In genomic region chr4:156329779-156330178, GRCh38 we compare ENCODE assay signal across 16 cellular contexts.
DNase-seq lines count a peak whose midpoint lies in the region; ATAC-seq and TF ChIP-seq lines count a peak whose summit lies in the region.
"Had no signal": no experiment of that assay in that cellular context is flagged by ENCODE, and none has a peak within 500 bp of the region (broad histone marks: within the 10 kb centered on the region; RNA-seq: fewer than 3 reads in every experiment).

No MANE protein-coding gene starts in this region.

- H3K4me2 ChIP-seq in MM.1S (ENCODE audit: low read depth, low read length): peak overlapping the region; percentile 55

- H3K4me3 ChIP-seq in MM.1S (ENCODE audit: low read length): peak overlapping the region; percentile 28; the same call in 1 of the 2 replicates
- H3K4me3 ChIP-seq in fibroblast of pulmonary artery (replicated peaks; ENCODE audit: low read depth, low read length): no peak overlapping the region
- no peak overlapping the region for H3K4me3 ChIP-seq in urinary bladder (ENCODE audit: low read depth, low read length)
- H3K4me3 ChIP-seq: breast epithelium, HAP-1, heart left ventricle had no signal

- no peaks in the 10 kb centered on the region for H3K9me3 ChIP-seq in MM.1S (replicated peaks; ENCODE audit: insufficient read depth, low read length)
- H3K9me3 ChIP-seq: breast epithelium, HAP-1, heart left ventricle had no signal

- WGBS in urinary bladder: 24% methylated on average over 1 of the region's 1 CpG

- H3K79me2 ChIP-seq in MM.1S (ENCODE audit: low read length): no peaks in the 10 kb centered on the region

- no peaks in the 10 kb centered on the region for H3F3A ChIP-seq in MM.1S (ENCODE audit: insufficient read depth, low read length)

- no peaks in the 10 kb centered on the region for H3K9me2 ChIP-seq in MM.1S (replicated peaks; ENCODE audit: insufficient read depth, low read length)

- H3K27me3 ChIP-seq in MM.1S (replicated peaks; ENCODE audit: insufficient read depth, low read length): no peaks in the 10 kb centered on the region
- H3K27me3 ChIP-seq: breast epithelium, heart left ventricle had no signal

- ATAC-seq in SK-N-SH treated with all-trans-retinoic acid at 6 μM for 48 hours (no peak), GM21360 (IDR thresholded peaks at IDR 0.05; ENCODE audit: unreplicated experiment) (no peak)
- ATAC-seq: heart left ventricle had no signal

- DNase-seq in MM.1S (no peak), SKM-1 treated with dmso at 0.1 percent for 144 hours (lab: John Stamatoyannopoulos, UW; ENCODE audit: unreplicated experiment) (peak; percentile 81), fibroblast of pulmonary artery (ENCODE audit: low read depth) (peak; percentile 44), cerebellum (ENCODE audit: low spot score) (no peak)
- DNase-seq: activated CD4-positive, alpha-beta T cell treated with anti-CD3 and anti-CD28 coated beads for 1 hour; activated CD8-positive, alpha-beta memory T cell treated with anti-CD3 and anti-CD28 coated beads, Interleukin-2, amount 50 U/mL, for 4 hours; activated naive CD4-positive, alpha-beta T cell treated with anti-CD3 and anti-CD28 coated beads for 36 hours; CD4-positive, CD25-positive, alpha-beta regulatory T cell; heart left ventricle; NCI-H1436; posterior cingulate gyrus had no signal

- no peak overlapping the region for H3K9ac ChIP-seq in MM.1S (ENCODE audit: low read length)

- peak overlapping the region; percentile 46; the same call in 1 of the 2 replicates for H2AFZ ChIP-seq in MM.1S (ENCODE audit: low read length)

- H4K20me1 ChIP-seq in MM.1S (ENCODE audit: insufficient read depth, low read length): no peaks in the 10 kb centered on the region

- TF ChIP-seq CTCF in MM.1S (IDR thresholded peaks at IDR 0.05; ENCODE audit: low read length) (no peak), fibroblast of pulmonary artery (IDR thresholded peaks at IDR 0.05; ENCODE audit: low read length, missing control alignments) (no peak)

- H3K36me3 ChIP-seq in MM.1S (replicated peaks; ENCODE audit: insufficient read depth, low read length) (no peaks in the 10 kb centered on the region), urinary bladder (ENCODE audit: insufficient read depth) (no peaks in the 10 kb centered on the region)
- H3K36me3 ChIP-seq: breast epithelium, HAP-1, heart left ventricle had no signal

- peak overlapping the region; percentile 22; the same call in 1 of the 2 replicates for H3K27ac ChIP-seq in MM.1S (ENCODE audit: low read length)
- H3K27ac ChIP-seq in urinary bladder (ENCODE audit: low read depth): peak overlapping the region; percentile 18
- H3K27ac ChIP-seq: breast epithelium, heart left ventricle had no signal

- H3K4me1 ChIP-seq in MM.1S (ENCODE audit: low read length): peaks cover 10% of the 10 kb centered on the region; the same call in 1 of the 2 replicates
- no peaks in the 10 kb centered on the region for H3K4me1 ChIP-seq in urinary bladder (ENCODE audit: insufficient read depth)
- H3K4me1 ChIP-seq: breast epithelium, heart left ventricle had no signal

TF ChIP-seq in SK-N-SH treated with all-trans-retinoic acid at 6 μM for 48 hours, 23 proteins besides CTCF, POLR2A, EP300 and RAD21:
- TF ChIP-seq ZFP30 (CRISPR knock-in tag; IDR thresholded peaks at IDR 0.05) (no peak), ZFP3 (CRISPR knock-in tag; IDR thresholded peaks at IDR 0.05) (no peak), ZNF70 (CRISPR knock-in tag; IDR thresholded peaks at IDR 0.05) (no peak), CSDC2 (CRISPR knock-in tag; IDR thresholded peaks at IDR 0.05) (no peak), OSR1 (CRISPR knock-in tag; IDR thresholded peaks at IDR 0.05) (no peak), TSHZ2 (CRISPR knock-in tag; IDR thresholded peaks at IDR 0.05) (no peak), POU6F1 (CRISPR knock-in tag; IDR thresholded peaks at IDR 0.05; ENCODE audit: borderline replicate concordance, low read depth) (no peak), BACH2 (CRISPR knock-in tag; IDR thresholded peaks at IDR 0.05; ENCODE audit: borderline replicate concordance) (no peak), TOX (CRISPR knock-in tag; IDR thresholded peaks at IDR 0.05; ENCODE audit: borderline replicate concordance) (no peak), ZNF8 (CRISPR knock-in tag; IDR thresholded peaks at IDR 0.05) (no peak), CREB5 (CRISPR knock-in tag; IDR thresholded peaks at IDR 0.05; ENCODE audit: low read depth) (no peak), SNAI2 (CRISPR knock-in tag; IDR thresholded peaks at IDR 0.05) (no peak), PPARA (CRISPR knock-in tag; IDR thresholded peaks at IDR 0.05; ENCODE audit: borderline replicate concordance) (no peak), ZC3H10 (CRISPR knock-in tag; IDR thresholded peaks at IDR 0.05) (no peak), GLIS3 (CRISPR knock-in tag; IDR thresholded peaks at IDR 0.05) (no peak), RARB (CRISPR knock-in tag; IDR thresholded peaks at IDR 0.05) (no peak), ZNF565 (CRISPR knock-in tag; conservative IDR thresholded peaks at IDR 0.05; ENCODE audit: low read depth) (no peak)

Comparison
In these comparisons a context has a peak if more than half of its experiments do, and no peak if none do; other contexts are left out.
1. DNase-seq: peak in SKM-1 treated with dmso at 0.1 percent for 144 hours (single experiment) and fibroblast of pulmonary artery (single experiment); none in MM.1S (single experiment) and cerebellum (single experiment).